ENCODE assay signal across 8 cellular contexts in genomic region chr17:48025040-48025903, GRCh38. TPM values are rescaled to one million over a fixed set of nuclear protein-coding genes. Genes with fewer than 3 reads are reported as not detected.
A peak's percentile ranks its signal among the peaks of the same experiment; 100 is the strongest.
DNase-seq lines count a peak whose midpoint lies in the region; ATAC-seq and TF ChIP-seq lines count a peak whose summit lies in the region.

No MANE protein-coding gene starts in this region.

- H3K4me1 ChIP-seq in psoas muscle (peaks cover 39% of the 10 kb centered on the region), urinary bladder (ENCODE audit: insufficient read depth) (no peaks in the 10 kb centered on the region)

- H3K4me3 ChIP-seq in psoas muscle (peak overlapping the region; percentile 67), urinary bladder (ENCODE audit: low read depth, low read length) (peak overlapping the region; percentile 22)

- WGBS in psoas muscle, 3 donors = 1% methylated on average over 52 to 56 of the region's 56 CpGs
- under 1% methylated on average over 56 of the region's 56 CpGs for WGBS in urinary bladder

- intact Hi-C loops in left ventricle myocardium superior (cut with micrococcal nuclease) = loop anchor here (1.0 to 2.0 kb wide), 2 partner anchors 50 to 106 kb away; no protein-coding TSS in a partner anchor
- intact Hi-C loops in psoas muscle (cut with DNase I) = loop anchor here in 1 of 2 donors (1.0 to 10.0 kb wide), 2 partner anchors 107 to 570 kb away; partner anchors contain the start of genes HOXB3 and HOXB5

- H3K9me3 ChIP-seq in psoas muscle = no peaks in the 10 kb centered on the region

- DNase-seq in GM13977 (ENCODE audit: low spot score) = peak; percentile 96
- peak; percentile 69 for DNase-seq in NCI-H187 treated with DMSO at 0.1 percent for 48 hours (lab: John Stamatoyannopoulos, UW)
- DNase-seq in T-helper 2 cell = peak; percentile 93 to 98 (median 97)
- DNase-seq in anterior cingulate cortex (lab: John Stamatoyannopoulos, UW) = peak; percentile 71 to 99 (median 97)
- DNase-seq in left ventricle myocardium superior = peak; percentile 99
- DNase-seq in psoas muscle = peak; percentile 97 to 99

- TF ChIP-seq CTCF in GM13977 (IDR thresholded peaks at IDR 0.05; ENCODE audit: extremely low read depth, insufficient read depth, missing control alignments) (peak; percentile 86), psoas muscle (IDR thresholded peaks at IDR 0.05) (peak; percentile 67)

- H3K36me3 ChIP-seq in psoas muscle (ENCODE audit: insufficient read depth in 1 of 2, low read depth in 1 of 2) (no peaks in the 10 kb centered on the region), urinary bladder (ENCODE audit: insufficient read depth) (no peaks in the 10 kb centered on the region)

- H3K27ac ChIP-seq in psoas muscle = peak overlapping the region; percentile 79
- no peak overlapping the region for H3K27ac ChIP-seq in urinary bladder (ENCODE audit: low read depth)

- H3K27me3 ChIP-seq in psoas muscle (ENCODE audit: insufficient read depth in 3 of 3, low read length in 2 of 3) = peaks cover 0 to 3% (median 0%) of the 10 kb centered on the region in 3 donors

- in situ Hi-C loops in GM13977 (cut with MboI; ENCODE audit: low pct_unique_long_range_greater_than_20kb, low sequenced_read_pairs, unreplicated experiment) = loop anchor here (5.0 kb wide), 1 partner anchor 42 kb away; no protein-coding TSS in a partner anchor

- ATAC-seq in HG02970 (IDR thresholded peaks at IDR 0.05; ENCODE audit: low FRiP score, unreplicated experiment) (peak; percentile 90), left ventricle myocardium superior (peak; percentile 87), psoas muscle (peak; percentile 86 to 89 (median 87))

RNA-seq across cellular contexts. Expression of gene COPZ2, which starts 12.3 kb away (rescaled TPM):
- 58.2 TPM for total RNA-seq in left ventricle myocardium superior
- 100 to 1,000 TPM in 1 of 4 donors, 10 to 100 TPM in 3; 56.4 to 130 (median 66.4) TPM for total RNA-seq in psoas muscle
- polyA plus RNA-seq in psoas muscle = 10 to 100 TPM; 16.8 to 46.0 (median 35.5) TPM
- total RNA-seq in urinary bladder = 45.2 TPM
- polyA plus RNA-seq in urinary bladder = 36.0 TPM

RNA-seq across cellular contexts. Expression of gene NFE2L1, which starts 22.9 kb away (rescaled TPM):
- total RNA-seq in left ventricle myocardium superior (886 TPM), psoas muscle (1,000 to 10,000 TPM in 3 of 4 donors, 100 to 1,000 TPM in 1; 990 to 1,423 (median 1,174) TPM), urinary bladder (53.1 TPM)
- polyA plus RNA-seq in psoas muscle (1,000 to 10,000 TPM in 1 of 3 donors, 100 to 1,000 TPM in 2; 308 to 1,601 (median 620) TPM), urinary bladder (163 TPM)

RNA-seq across cellular contexts. Expression of gene CDK5RAP3, which starts 54.4 kb away (rescaled TPM):
- total RNA-seq in left ventricle myocardium superior (50.8 TPM), psoas muscle (10 to 100 TPM; 21.0 to 44.1 (median 34.5) TPM), urinary bladder (77.4 TPM)
- polyA plus RNA-seq in psoas muscle (10 to 100 TPM; 25.4 to 29.9 (median 25.6) TPM), urinary bladder (117 TPM)

Comparison
In these comparisons a context has a peak if more than half of its experiments do, and no peak if none do; other contexts are left out.
1. RNA of gene NFE2L1, which starts 22.9 kb away (total RNA-seq): 990 to 1,423 TPM in psoas muscle and 886 TPM in left ventricle myocardium superior (single experiment); 53.1 TPM in urinary bladder (single experiment); every median in the first group is over 10 times any median in the second.
2. Peak in every context shown above with its lines, with median percentiles within 50 percentile points of each other: DNase-seq and ATAC-seq.